In the genomic region with DNA sequence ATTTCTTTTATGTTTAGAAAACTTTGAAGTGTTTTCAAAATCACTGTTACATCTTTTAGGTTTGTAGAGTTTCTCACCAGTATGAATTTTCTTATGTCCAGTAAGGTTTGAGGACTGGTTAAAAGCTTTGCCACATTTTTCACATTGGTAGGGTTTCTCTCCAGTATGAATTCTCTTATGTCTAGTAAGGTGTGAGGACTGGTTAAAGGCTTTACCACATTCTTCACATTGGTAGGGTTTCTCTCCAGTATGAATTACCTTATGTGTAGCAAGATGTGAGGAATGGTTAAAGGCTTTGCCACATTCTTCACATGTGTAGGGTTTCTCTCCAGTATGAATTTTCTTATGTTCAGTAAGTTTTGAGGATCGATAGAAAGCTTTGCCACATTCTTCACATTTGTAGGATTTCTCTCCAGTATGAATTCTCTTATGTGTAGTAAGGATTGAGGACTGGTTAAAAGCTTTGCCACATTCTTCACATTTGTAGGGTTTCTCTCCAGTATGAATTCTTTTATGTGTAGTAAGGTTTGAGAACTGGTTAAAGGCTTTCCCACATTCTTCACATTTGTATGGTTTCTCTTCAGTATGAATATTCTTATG, we compare ENCODE assay signal across 2 cellular contexts.
TF ChIP-seq lines count a peak whose summit lies in the region.

No MANE protein-coding gene starts in this region.

TF ChIP-seq in HEK293, 187 proteins besides CTCF, POLR2A, EP300 and RAD21:
- TF ChIP-seq TRIM28 (IDR thresholded peaks at IDR 0.05; ENCODE audit: borderline replicate concordance, low read length) (peak; percentile 38; the same call in 1 of the 2 replicates), SETDB1 (IDR thresholded peaks at IDR 0.05; ENCODE audit: insufficient read length, low read length) (peak; percentile 82)

TF ChIP-seq in H1, 55 proteins besides CTCF, POLR2A, EP300 and RAD21:
- TF ChIP-seq ZNF274 (IDR thresholded peaks at IDR 0.05; ENCODE audit: borderline replicate concordance, extremely low read depth, low read length): peak; percentile 75; the same call in 1 of the 2 replicates
